Comparison of ENCODE assay signal across 13 cellular contexts in genomic region chr1:94538243-94538827, GRCh38. TPM values are rescaled to one million over a fixed set of nuclear protein-coding genes. Genes with fewer than 3 reads are reported as not detected.
DNase-seq lines count a peak whose midpoint lies in the region; ATAC-seq, FAIRE-seq and TF ChIP-seq lines count a peak whose summit lies in the region.
"Had no signal": no experiment of that assay in that cellular context is flagged by ENCODE, and none has a peak within 500 bp of the region (broad histone marks: within the 10 kb centered on the region; RNA-seq: fewer than 3 reads in every experiment).

No MANE protein-coding gene starts in this region.

- H3K4me1 ChIP-seq in H9 (ENCODE audit: insufficient read depth, low read length) (no peaks in the 10 kb centered on the region), kidney (ENCODE audit: control insufficient read depth in 1 of 2, insufficient read depth in 1 of 2, low read depth in 1 of 2, low read length in 2 of 2) (no peaks in the 10 kb centered on the region)
- H3K4me1 ChIP-seq: parathyroid adenoma had no signal

- no peak overlapping the region for H2BK5ac ChIP-seq in H9 (ENCODE audit: insufficient read length, low read length)

- no peak overlapping the region for H2BK120ac ChIP-seq in H9 (ENCODE audit: low read depth, low read length, poor library complexity, severe bottlenecking)

- no peak overlapping the region for H3K27ac Mint-ChIP-seq in progenitor cell of endocrine pancreas
- no peak overlapping the region; a peak in 1 of 7 replicates for H3K27ac Mint-ChIP-seq in H9
- no peak overlapping the region for H3K27ac Mint-ChIP-seq in naive thymus-derived CD8-positive, alpha-beta T cell

- H3K27ac ChIP-seq in VCaP: peak overlapping the region; percentile 90; the same call in 1 of the 2 replicates
- no peak overlapping the region for H3K27ac ChIP-seq in H9 (ENCODE audit: insufficient read length, low read depth, low read length)
- no peak overlapping the region for H3K27ac ChIP-seq in kidney (ENCODE audit: low read depth in 2 of 2, low read length in 2 of 2)
- H3K27ac ChIP-seq: BLaER1, parathyroid adenoma had no signal

- H3K9me3 Mint-ChIP-seq in progenitor cell of endocrine pancreas (ENCODE audit: low read depth): no peaks in the 10 kb centered on the region
- H3K9me3 Mint-ChIP-seq in H9: 0 out of 5 replicates have a peak, but pooled peaks cover 0 to 2% of the 10 kb centered on the region in 2 experiments
- no peaks in the 10 kb centered on the region for H3K9me3 Mint-ChIP-seq in naive thymus-derived CD8-positive, alpha-beta T cell

- H3K18ac ChIP-seq in H9 (ENCODE audit: insufficient read length, low read depth, low read length): no peak overlapping the region

- H4K91ac ChIP-seq in H9 (ENCODE audit: insufficient read length, low read depth, low read length): no peak overlapping the region

- POLR2A ChIA-PET in naive thymus-derived CD8-positive, alpha-beta T cell (lab: Charles Lee): no interaction called here

- no peak overlapping the region for H3T11ph ChIP-seq in H9 (ENCODE audit: low read length)

- no peak for FAIRE-seq in kidney (lab: Jason Lieb, UNC)

- H3K4me3 Mint-ChIP-seq in progenitor cell of endocrine pancreas (ENCODE audit: low read depth): peak overlapping the region; percentile 95
- H3K4me3 Mint-ChIP-seq in H9: peak overlapping the region in 1 of 2 experiments; percentile 6; a peak in 2 of 5 replicates
- H3K4me3 Mint-ChIP-seq in naive thymus-derived CD8-positive, alpha-beta T cell: no peak overlapping the region

- no peak overlapping the region for H2AK5ac ChIP-seq in H9 (ENCODE audit: insufficient read length, low read length)

- no peak for ATAC-seq in GM21576 (IDR thresholded peaks at IDR 0.05; ENCODE audit: unreplicated experiment)
- ATAC-seq in naive thymus-derived CD8-positive, alpha-beta T cell: no peak

- H3K23me2 ChIP-seq in H9 (ENCODE audit: insufficient read length, low read depth, low read length, poor library complexity, severe bottlenecking): peaks cover 17% of the 10 kb centered on the region

- DNase-seq in AG09309 (ENCODE audit: low read depth) (no peak), fibroblast of the aortic adventitia (ENCODE audit: low read depth) (no peak), progenitor cell of endocrine pancreas (ENCODE audit: low spot score, unreplicated experiment) (no peak), H9 (no peak), kidney (no peak)
- no peak for DNase-seq in naive thymus-derived CD8-positive, alpha-beta T cell
- DNase-seq: activated CD4-positive, CD25-positive, alpha-beta regulatory T cell; MG63; NCI-H345 had no signal

- no peak overlapping the region for H4K5ac ChIP-seq in H9 (ENCODE audit: insufficient read length, low read depth, low read length)

- H3K79me2 ChIP-seq in H9 (ENCODE audit: insufficient read depth, low read length): no peaks in the 10 kb centered on the region
- H3K79me2 ChIP-seq: parathyroid adenoma had no signal

- H3K56ac ChIP-seq in H9 (ENCODE audit: insufficient read length, low read depth, low read length): no peak overlapping the region

- H3K4me2 ChIP-seq in H9 (ENCODE audit: insufficient read depth, insufficient read length, low read length): no peak overlapping the region
- H3K4me2 ChIP-seq: BLaER1 had no signal

- H2AFZ ChIP-seq in H9 (ENCODE audit: low read length): no peak overlapping the region
- H2AFZ ChIP-seq: parathyroid adenoma had no signal

- no peaks in the 10 kb centered on the region for H3K36me3 ChIP-seq in kidney (ENCODE audit: control insufficient read depth in 1 of 2, insufficient read depth in 2 of 2, low read length in 2 of 2)
- H3K36me3 ChIP-seq: BLaER1, MG63 had no signal

- H2BK20ac ChIP-seq in H9 (ENCODE audit: low read depth, low read length, poor library complexity, severe bottlenecking): no peak overlapping the region

- no peak overlapping the region for H3K4ac ChIP-seq in H9 (ENCODE audit: low read depth, low read length)

- no peaks in the 10 kb centered on the region for H4K20me1 ChIP-seq in H9 (ENCODE audit: control insufficient read depth, insufficient read depth, insufficient read length)
- H4K20me1 ChIP-seq: BLaER1 had no signal

- H3K36me3 Mint-ChIP-seq in progenitor cell of endocrine pancreas (ENCODE audit: insufficient read depth) (peaks cover 44% of the 10 kb centered on the region), H9 (ENCODE audit: insufficient read depth in 1 of 3, low read depth in 3 of 3) (peaks cover 5 to 66% (median 29%) of the 10 kb centered on the region in 3 experiments; a peak in 6 of 7 replicates)
- H3K36me3 Mint-ChIP-seq in naive thymus-derived CD8-positive, alpha-beta T cell: no peaks in the 10 kb centered on the region

- intact Hi-C loops in kidney (cut with DNase I): no loop called here

- no CpG with 5 or more reads among the region's 6 CpGs for WGBS in H9 (ENCODE audit: extremely low coverage, insufficient read length, low lambda C conversion rate)

- no peak overlapping the region for H3K4me3 ChIP-seq in AG09309 (ENCODE audit: control insufficient read depth, low read depth, low read length)
- H3K4me3 ChIP-seq in fibroblast of the aortic adventitia (ENCODE audit: low read depth, low read length): peak overlapping the region; percentile 46
- peak overlapping the region in 1 of 2 donors; percentile 18 for H3K4me3 ChIP-seq in kidney (ENCODE audit: low read length in 2 of 2)
- H3K4me3 ChIP-seq: BLaER1, MG63 had no signal

- H3K14ac ChIP-seq in H9 (ENCODE audit: insufficient read depth, low read length): no peak overlapping the region; the same call in 1 of the 2 replicates

- H3K23ac ChIP-seq in H9 (ENCODE audit: insufficient read length, low read depth, low read length): no peak overlapping the region

- no peaks in the 10 kb centered on the region for H3K27me3 Mint-ChIP-seq in progenitor cell of endocrine pancreas
- peaks cover 19% of the 10 kb centered on the region for H3K27me3 Mint-ChIP-seq in H9 (ENCODE audit: low read depth)
- H3K27me3 Mint-ChIP-seq in naive thymus-derived CD8-positive, alpha-beta T cell: peaks cover 34 to 91% (median 46%) of the 10 kb centered on the region in 5 donors

- H3K9ac ChIP-seq in H9 (ENCODE audit: extremely low read depth, insufficient read length, low read length): no peak overlapping the region
- no peak overlapping the region for H3K9ac ChIP-seq in kidney (ENCODE audit: low read length in 2 of 2)
- H3K9ac ChIP-seq: BLaER1, parathyroid adenoma had no signal

- TF ChIP-seq CTCF in AG09309 (IDR thresholded peaks at IDR 0.05; ENCODE audit: control insufficient read depth, insufficient read depth, low read depth, low read length, missing control alignments): peak; percentile 3
- TF ChIP-seq CTCF in VCaP (conservative IDR thresholded peaks at IDR 0.05): no peak
- TF ChIP-seq CTCF in fibroblast of the aortic adventitia (IDR thresholded peaks at IDR 0.05; ENCODE audit: insufficient read depth, low read length): peak; percentile 45
- TF ChIP-seq CTCF in progenitor cell of endocrine pancreas (IDR thresholded peaks at IDR 0.05; ENCODE audit: unreplicated experiment): no peak
- no peak; the same call in 2 of the 3 replicates for TF ChIP-seq CTCF in H9 (conservative IDR thresholded peaks at IDR 0.05)
- TF ChIP-seq CTCF in kidney (IDR thresholded peaks at IDR 0.05; ENCODE audit: borderline replicate concordance, extremely low read depth, insufficient read depth): no peak

- H2BK12ac ChIP-seq in H9 (ENCODE audit: insufficient read length, low read depth, low read length): no peak overlapping the region

- H3K9me3 ChIP-seq in H9 (ENCODE audit: control insufficient read depth, low read depth, low read length): no peaks in the 10 kb centered on the region
- no peaks in the 10 kb centered on the region for H3K9me3 ChIP-seq in kidney (ENCODE audit: control insufficient read depth in 1 of 2, low read length in 2 of 2)
- H3K9me3 ChIP-seq: MG63 had no signal

- H4K8ac ChIP-seq in H9 (replicated peaks; ENCODE audit: insufficient read length, low read depth, low read length): no peak overlapping the region

- no peak overlapping the region for H2BK15ac ChIP-seq in H9 (ENCODE audit: low read depth, low read length)

- peaks cover 58% of the 10 kb centered on the region for H3K4me1 Mint-ChIP-seq in progenitor cell of endocrine pancreas (ENCODE audit: low read depth)
- peaks cover 34 to 43% of the 10 kb centered on the region in 2 experiments for H3K4me1 Mint-ChIP-seq in H9
- peaks cover 7 to 22% (median 18%) of the 10 kb centered on the region in 4 donors for H3K4me1 Mint-ChIP-seq in naive thymus-derived CD8-positive, alpha-beta T cell

- H3K79me1 ChIP-seq in H9 (ENCODE audit: insufficient read depth, low read depth, low read length, poor library complexity, severe bottlenecking): no peaks in the 10 kb centered on the region

- H3K27me3 ChIP-seq in H9 (ENCODE audit: insufficient read depth, low read length): no peaks in the 10 kb centered on the region; the same call in 1 of the 2 replicates
- H3K27me3 ChIP-seq: MG63 had no signal

RNA-seq across cellular contexts. Expression of gene F3, which starts 3.2 kb away (rescaled TPM):
- total RNA-seq in fibroblast of the aortic adventitia (ENCODE audit: low replicate concordance): 6.9 and 24.0 TPM in 2 replicates
- 84.9 and 95.0 TPM in 2 replicates for total RNA-seq in progenitor cell of endocrine pancreas
- total RNA-seq in H9 (2021): 21.7 and 24.6 TPM in 2 replicates
- total RNA-seq in naive thymus-derived CD8-positive, alpha-beta T cell: not detected
- polyA plus RNA-seq in naive thymus-derived CD8-positive, alpha-beta T cell: not detected
- 8.8 TPM for total RNA-seq in kidney
- polyA plus RNA-seq in kidney (ENCODE audit: insufficient read depth, low read depth, low replicate concordance): 19.0 TPM

Comparison
In these comparisons a context has a peak if more than half of its experiments do, and no peak if none do; other contexts are left out.
1. CTCF ChIP-seq: peak in AG09309 (single experiment) and fibroblast of the aortic adventitia (single experiment); none in VCaP (single experiment), progenitor cell of endocrine pancreas (single experiment), H9 (single experiment) and kidney (single experiment).